11 cellular contexts compared by ENCODE assay signal in the genomic region with DNA sequence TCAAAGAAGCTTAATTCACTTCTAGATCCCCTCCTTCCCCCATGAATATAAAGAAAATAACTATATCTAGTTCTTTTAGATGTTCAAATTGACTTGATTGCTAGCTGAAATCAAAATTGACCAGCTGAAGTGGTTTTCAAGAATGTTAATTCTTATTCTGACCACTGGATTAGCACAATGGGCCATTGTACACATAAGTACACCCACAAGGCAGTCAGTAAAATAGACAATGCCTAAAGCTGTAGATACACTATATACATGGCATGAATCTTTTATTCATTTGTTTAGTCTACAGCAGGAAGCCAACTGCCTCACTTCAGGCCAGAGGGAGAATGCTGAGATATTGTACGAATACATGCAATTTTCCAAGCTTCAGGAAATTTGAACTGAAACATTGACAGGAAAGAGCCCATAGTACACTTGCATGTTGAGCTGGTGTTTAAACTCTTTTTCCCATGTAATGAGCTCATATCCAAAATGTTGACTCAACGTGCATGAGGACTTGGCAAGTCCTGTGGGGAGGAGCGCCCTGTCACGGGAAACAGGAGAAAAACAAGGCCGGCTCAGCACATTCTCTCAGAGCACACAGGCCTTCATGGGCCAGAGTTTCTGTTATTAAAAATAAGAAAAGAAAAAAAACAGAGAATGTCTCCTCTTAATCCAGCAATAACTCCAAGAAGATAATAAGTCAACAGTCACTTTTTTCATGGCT.
DNase-seq lines count a peak whose midpoint lies in the region; TF ChIP-seq lines count a peak whose summit lies in the region.
"Had no signal": no experiment of that assay in that cellular context is flagged by ENCODE, and none has a peak within 500 bp of the region (broad histone marks: within the 10 kb centered on the region; RNA-seq: fewer than 3 reads in every experiment).

No MANE protein-coding gene starts in this region.

- 2 to 15% (median 9%) methylated on average over 5 of the region's 5 CpGs for WGBS in ovary, 3 donors

- intact Hi-C loops in ovary (cut with DNase I) (no loop called here), A673 (cut with micrococcal nuclease; ENCODE audit: unreplicated experiment) (no loop called here)

- H3K9me3 ChIP-seq in SJSA1 (replicated peaks) (no peaks in the 10 kb centered on the region), ovary (no peaks in the 10 kb centered on the region), A673 (ENCODE audit: low read depth, low read length, poor library complexity, severe bottlenecking) (no peaks in the 10 kb centered on the region)

- DNase-seq in AG08396 (ENCODE audit: low spot score), result peak; percentile 52
- peak; percentile 62 to 78 for DNase-seq in SJSA1 (ENCODE audit: low read depth in 1 of 2, low spot score in 2 of 2)
- DNase-seq in foreskin fibroblast, result peak; percentile 86 to 94
- DNase-seq in ovary, result peak; percentile 81 to 91 (median 88)
- DNase-seq in A673 (ENCODE audit: low spot score), result no peak
- no peak for DNase-seq in C1 segment of cervical spinal cord (lab: John Stamatoyannopoulos, UW)
- no peak for DNase-seq in mesenteric fat pad (ENCODE audit: low spot score)
- no peak for DNase-seq in activated CD8-positive, alpha-beta memory T cell treated with anti-CD3 and anti-CD28 coated beads, Interleukin-2, amount 50 U/mL, for 4 hours
- DNase-seq: activated B cell treated with CpG ODN at 0.5 μM for 24 hours; stimulated activated CD4-positive, alpha-beta T cell treated with anti-CD3 and anti-CD28 coated beads, Interleukin-4, amount 100 ng/mL, for 4 hours had no signal

- H3K27me3 ChIP-seq in SJSA1 (replicated peaks) (no peaks in the 10 kb centered on the region), ovary (no peaks in the 10 kb centered on the region), A673 (replicated peaks; ENCODE audit: insufficient read depth, low read depth, low read length, poor library complexity) (no peaks in the 10 kb centered on the region)

- CTCF ChIA-PET in A673 (lab: Charles Lee), result no interaction called here

- H3K27ac ChIP-seq in SJSA1, result peak overlapping the region; percentile 66
- H3K27ac ChIP-seq in ovary, result peak overlapping the region; percentile 32 to 74
- H3K27ac ChIP-seq in A673 (ENCODE audit: low read depth, low read length, poor library complexity, severe bottlenecking), result no peak overlapping the region
- H3K27ac ChIP-seq: BLaER1 treated with 17β-estradiol and CSF1 and Interleukin-3, amounts not matched to agents 10 nM and 100 nM had no signal

- no peak overlapping the region for H3K4me3 ChIP-seq in SJSA1
- H3K4me3 ChIP-seq in foreskin fibroblast (ENCODE audit: low read depth in 1 of 2, low read length in 2 of 2), result no peak overlapping the region
- H3K4me3 ChIP-seq in ovary, result no peak overlapping the region
- H3K4me3 ChIP-seq in A673 (ENCODE audit: low read depth, low read length, poor library complexity, severe bottlenecking), result no peak overlapping the region
- H3K4me3 ChIP-seq: BLaER1 treated with 17β-estradiol and CSF1 and Interleukin-3, amounts not matched to agents 10 nM and 100 nM had no signal

- no peak for TF ChIP-seq EP300 in ovary (IDR thresholded peaks at IDR 0.05)

- H3K4me1 ChIP-seq in SJSA1 (replicated peaks), result peaks cover 49% of the 10 kb centered on the region
- peaks cover 13% of the 10 kb centered on the region for H3K4me1 ChIP-seq in ovary (ENCODE audit: insufficient read depth)
- peaks cover 5% of the 10 kb centered on the region for H3K4me1 ChIP-seq in A673 (ENCODE audit: insufficient read depth, low read length, poor library complexity, severe bottlenecking)

- no peak for TF ChIP-seq POLR2A in ovary (IDR thresholded peaks at IDR 0.05)

- H3K36me3 ChIP-seq in SJSA1 (no peaks in the 10 kb centered on the region), ovary (no peaks in the 10 kb centered on the region), A673 (ENCODE audit: insufficient read depth, low read length, poor library complexity, severe bottlenecking) (no peaks in the 10 kb centered on the region)
- H3K36me3 ChIP-seq: BLaER1 treated with 17β-estradiol and CSF1 and Interleukin-3, amounts not matched to agents 10 nM and 100 nM had no signal

- no TSS peak for BruUV-seq in A673 (replicated peaks; lab: Mats Ljungman, UMichigan)

- POLR2A ChIA-PET in A673 (lab: Charles Lee; ENCODE audit: low non-redundant PET), result no interaction called here

- TF ChIP-seq CTCF in foreskin fibroblast (IDR thresholded peaks at IDR 0.05; ENCODE audit: low read depth, low read length) (no peak), ovary (IDR thresholded peaks at IDR 0.05) (no peak), A673 (conservative IDR thresholded peaks at IDR 0.05; ENCODE audit: low read depth, low read length) (no peak)

Comparison
In these comparisons a context has a peak if more than half of its experiments do, and no peak if none do; other contexts are left out.
1. DNase-seq: peak in AG08396 (single experiment), SJSA1 (2 of 2), foreskin fibroblast (2 of 2) and ovary (5 of 5); none in A673 (single experiment), C1 segment of cervical spinal cord (0 of 14), mesenteric fat pad (single experiment) and activated CD8-positive, alpha-beta memory T cell treated with anti-CD3 and anti-CD28 coated beads, Interleukin-2, amount 50 U/mL, for 4 hours (single experiment).